ENCODE assay signal across 1 cellular context in the genomic region with DNA sequence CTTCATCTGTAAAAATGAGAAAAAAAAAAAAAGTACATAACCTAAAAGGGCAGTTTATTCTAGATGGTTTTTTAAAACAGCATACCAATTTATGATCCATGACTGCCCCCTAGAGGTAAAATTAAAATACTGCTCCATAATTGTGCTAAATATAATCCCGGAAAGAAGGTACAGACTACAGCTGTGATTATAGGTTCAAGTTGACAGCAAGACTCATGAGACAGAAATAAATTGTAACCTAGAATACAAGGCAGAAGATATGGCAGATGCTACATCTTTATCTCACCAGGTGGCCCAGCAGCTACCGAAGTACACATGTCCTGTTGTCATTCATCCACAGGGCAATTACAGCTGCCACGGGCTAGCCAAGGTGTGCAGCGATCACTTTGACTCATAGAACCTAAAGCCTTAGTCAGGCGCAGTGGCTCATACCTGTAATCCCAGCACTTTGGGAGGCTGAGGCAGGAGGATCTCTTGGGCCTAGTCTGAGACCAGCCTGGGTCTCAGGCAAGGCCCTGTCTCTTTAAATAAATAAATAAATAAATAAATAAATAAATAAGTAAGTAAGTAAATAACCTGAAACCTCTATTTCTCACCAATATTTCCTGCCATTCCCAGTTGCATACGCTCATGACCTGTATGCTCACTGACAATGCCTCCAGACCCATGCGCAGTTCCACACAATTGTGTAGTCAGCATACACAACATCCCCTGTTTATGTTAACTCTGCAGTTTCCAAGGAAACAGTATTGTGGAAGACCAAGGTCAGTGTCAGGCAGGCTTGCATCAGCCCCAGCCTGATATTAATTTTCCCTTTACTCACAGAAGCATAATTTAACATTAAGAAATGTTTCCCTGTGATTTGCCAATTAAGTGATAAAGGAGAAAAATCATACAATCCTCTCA.
TF ChIP-seq lines count a peak whose summit lies in the region.

No MANE protein-coding gene starts in this region.

TF ChIP-seq in IMR-90, 13 proteins besides CTCF, POLR2A, EP300 and RAD21 (continued from another document):
- TF ChIP-seq, protein P1, sequence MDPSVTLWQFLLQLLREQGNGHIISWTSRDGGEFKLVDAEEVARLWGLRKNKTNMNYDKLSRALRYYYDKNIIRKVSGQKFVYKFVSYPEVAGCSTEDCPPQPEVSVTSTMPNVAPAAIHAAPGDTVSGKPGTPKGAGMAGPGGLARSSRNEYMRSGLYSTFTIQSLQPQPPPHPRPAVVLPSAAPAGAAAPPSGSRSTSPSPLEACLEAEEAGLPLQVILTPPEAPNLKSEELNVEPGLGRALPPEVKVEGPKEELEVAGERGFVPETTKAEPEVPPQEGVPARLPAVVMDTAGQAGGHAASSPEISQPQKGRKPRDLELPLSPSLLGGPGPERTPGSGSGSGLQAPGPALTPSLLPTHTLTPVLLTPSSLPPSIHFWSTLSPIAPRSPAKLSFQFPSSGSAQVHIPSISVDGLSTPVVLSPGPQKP (IDR thresholded peaks at IDR 0.05; ENCODE audit: borderline replicate concordance, low read depth, low read length) = no peak
- no peak for TF ChIP-seq MAZ (IDR thresholded peaks at IDR 0.05; ENCODE audit: borderline replicate concordance, low read depth, low read length)
- TF ChIP-seq RFX5 (IDR thresholded peaks at IDR 0.05; ENCODE audit: low read depth, low read length) = no peak
- no peak for TF ChIP-seq CHD1 (IDR thresholded peaks at IDR 0.05; ENCODE audit: low read depth, low read length)
- TF ChIP-seq SMC3 (IDR thresholded peaks at IDR 0.05; ENCODE audit: low read depth, low read length) = peak; percentile 69; the same call in 1 of the 2 replicates
- no peak for TF ChIP-seq RCOR1 (IDR thresholded peaks at IDR 0.05; ENCODE audit: insufficient replicate concordance, low read length)
